Comparison of ENCODE assay signal across 1 cellular context in genomic region chr2:152334701-152335015, GRCh38.
TF ChIP-seq lines count a peak whose summit lies in the region.

No MANE protein-coding gene starts in this region.

TF ChIP-seq in GM23338, 12 proteins besides CTCF, POLR2A, EP300 and RAD21 (continued from another document):
- no peak for TF ChIP-seq ZNF462 (CRISPR knock-in tag; IDR thresholded peaks at IDR 0.05)
- TF ChIP-seq ETS1 (IDR thresholded peaks at IDR 0.05) = no peak
- no peak for TF ChIP-seq NANOG (IDR thresholded peaks at IDR 0.05; ENCODE audit: borderline replicate concordance)
- no peak for TF ChIP-seq POLR2AphosphoS5 (IDR thresholded peaks at IDR 0.05; ENCODE audit: low read depth)
